12 cellular contexts compared by ENCODE assay signal in the genomic region with DNA sequence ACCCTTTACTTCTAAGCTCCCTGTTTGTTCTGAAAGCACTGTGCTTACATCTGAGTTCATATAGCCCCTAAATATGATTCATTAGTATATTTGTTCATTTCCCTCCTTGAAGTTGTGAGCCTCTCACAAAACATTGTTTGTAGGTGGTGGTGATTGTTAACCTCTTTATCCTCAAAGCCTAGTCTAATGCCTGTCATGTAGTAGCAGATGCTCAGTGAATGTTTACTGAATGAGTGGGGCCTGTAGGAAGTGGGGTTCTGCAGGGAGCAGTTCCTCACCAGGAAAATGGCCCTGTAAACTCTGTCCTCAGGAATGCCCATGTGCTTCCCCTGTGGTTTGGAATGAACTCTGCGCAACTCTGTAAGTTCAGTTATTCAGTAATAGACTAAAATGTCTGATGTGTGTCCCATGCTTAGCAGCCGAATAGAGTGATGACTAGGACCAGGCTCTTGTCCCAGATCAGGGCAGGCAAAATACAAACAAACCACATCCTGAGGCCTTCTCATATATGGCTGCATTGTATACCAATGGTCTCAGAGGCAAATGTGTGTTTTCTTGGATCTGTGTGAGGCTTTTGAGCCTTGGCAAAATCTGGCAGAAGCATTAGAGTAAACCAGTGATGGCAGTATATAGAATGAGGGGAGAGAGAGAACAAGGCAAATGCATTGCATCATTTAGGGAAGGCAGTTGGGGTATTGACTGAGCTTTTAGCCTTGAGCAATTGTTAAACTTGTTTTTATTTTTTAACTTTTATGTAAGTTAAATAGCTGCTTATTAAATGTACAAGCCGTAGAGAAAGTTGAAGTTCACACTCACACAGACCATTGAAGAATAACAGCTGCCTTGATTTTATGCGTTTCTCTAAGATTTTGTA.
DNase-seq lines count a peak whose midpoint lies in the region; ATAC-seq and TF ChIP-seq lines count a peak whose summit lies in the region.
"Had no signal": no experiment of that assay in that cellular context is flagged by ENCODE, and none has a peak within 500 bp of the region (broad histone marks: within the 10 kb centered on the region; RNA-seq: fewer than 3 reads in every experiment).

No MANE protein-coding gene starts in this region.

- POLR2A ChIA-PET in Panc1 (lab: Charles Lee) = no interaction called here
- POLR2A ChIA-PET in CD4-positive, alpha-beta memory T cell (lab: Charles Lee; ENCODE audit: partially characterized antibody) = no interaction called here
- POLR2A ChIA-PET in activated CD8-positive, alpha-beta T cell treated with anti-CD3 and anti-CD28 coated beads, Interleukin-2, amount 10 ng/mL, durations not matched to agents 7 days and 5 days (lab: Charles Lee) = no interaction called here

- ATAC-seq in Panc1 (peak; percentile 67), GM19463 (IDR thresholded peaks at IDR 0.05; ENCODE audit: unreplicated experiment) (no peak)
- ATAC-seq in activated CD8-positive, alpha-beta T cell treated with anti-CD3 and anti-CD28 coated beads, Interleukin-2, amount 10 ng/mL, durations not matched to agents 7 days and 5 days = no peak

- peaks cover 18% of the 10 kb centered on the region for H3K36me3 ChIP-seq in Panc1 (ENCODE audit: control insufficient read depth, insufficient read depth, low read length)
- no peaks in the 10 kb centered on the region for H3K36me3 ChIP-seq in CD4-positive, alpha-beta memory T cell (ENCODE audit: insufficient read depth, low read length)

- no peaks in the 10 kb centered on the region for H3K27me3 ChIP-seq in Panc1 (ENCODE audit: control insufficient read depth, insufficient read depth, low read length)
- H3K27me3 ChIP-seq in CD4-positive, alpha-beta memory T cell (ENCODE audit: insufficient read depth, low read length) = no peaks in the 10 kb centered on the region
- H3K27me3 ChIP-seq: upper lobe of right lung had no signal

- intact Hi-C loops in Panc1 (cut with micrococcal nuclease; ENCODE audit: unreplicated experiment) = no loop called here
- intact Hi-C loops in CD4-positive, alpha-beta memory T cell (cut with micrococcal nuclease) = no loop called here

- H3K36me3 Mint-ChIP-seq in CD4-positive, alpha-beta memory T cell = no peaks in the 10 kb centered on the region
- H3K36me3 Mint-ChIP-seq in activated CD8-positive, alpha-beta T cell treated with anti-CD3 and anti-CD28 coated beads, Interleukin-2, amount 10 ng/mL, durations not matched to agents 7 days and 5 days (ENCODE audit: low read depth) = no peaks in the 10 kb centered on the region

- H3K4me1 ChIP-seq in Panc1 (ENCODE audit: control insufficient read depth, insufficient read depth, low read length) = peaks cover 35% of the 10 kb centered on the region
- H3K4me1 ChIP-seq in CD4-positive, alpha-beta memory T cell (ENCODE audit: insufficient read depth, low read length) = no peaks in the 10 kb centered on the region

- peak overlapping the region; percentile 29; the same call in 1 of the 2 replicates for H3K27ac ChIP-seq in Panc1 (ENCODE audit: low read length)
- no peak overlapping the region for H3K27ac ChIP-seq in CD4-positive, alpha-beta memory T cell (ENCODE audit: low read depth, low read length)
- H3K27ac ChIP-seq: upper lobe of right lung had no signal

- H3K4me3 Mint-ChIP-seq in CD4-positive, alpha-beta memory T cell = no peak overlapping the region
- H3K4me3 Mint-ChIP-seq in activated CD8-positive, alpha-beta T cell treated with anti-CD3 and anti-CD28 coated beads, Interleukin-2, amount 10 ng/mL, durations not matched to agents 7 days and 5 days = no peak overlapping the region
- H3K4me3 Mint-ChIP-seq: T-helper 2 cell treated with Interferon-gamma antibody and Interleukin-4, amounts not matched to agents 5 μg/mL and 100 μg/mL, for 36 hours had no signal

- H3K9me3 ChIP-seq in Panc1 (ENCODE audit: control insufficient read depth, insufficient read depth, low read depth, low read length) = no peaks in the 10 kb centered on the region
- H3K9me3 ChIP-seq in CD4-positive, alpha-beta memory T cell (ENCODE audit: control insufficient read depth in 1 of 2, low read length in 2 of 2) = no peaks in the 10 kb centered on the region
- H3K9me3 ChIP-seq: upper lobe of right lung had no signal

- CTCF ChIA-PET in Panc1 (lab: Charles Lee) = no interaction called here
- CTCF ChIA-PET in CD4-positive, alpha-beta memory T cell (lab: Charles Lee; ENCODE audit: partially characterized antibody) = no interaction called here
- CTCF ChIA-PET in activated CD8-positive, alpha-beta T cell treated with anti-CD3 and anti-CD28 coated beads, Interleukin-2, amount 10 ng/mL, durations not matched to agents 7 days and 5 days (lab: Charles Lee) = no interaction called here

- in situ Hi-C loops in Caki2 (cut with HindIII; ENCODE audit: low pct_unique_long_range_greater_than_20kb, low sequenced_read_pairs) = no loop called here
- in situ Hi-C loops in Panc1 (cut with HindIII; ENCODE audit: low pct_unique_long_range_greater_than_20kb, low sequenced_read_pairs) = no loop called here

- DNase-seq in Caki2 (ENCODE audit: low read depth) (peak; percentile 46), Panc1 (ENCODE audit: low read depth, low spot score) (no peak), epithelial cell of esophagus (ENCODE audit: low read depth) (peak; percentile 72), non-pigmented ciliary epithelial cell (ENCODE audit: low read depth) (peak; percentile 97), NCI-H82 (lab: John Stamatoyannopoulos, UW) (no peak)
- DNase-seq in CD4-positive, alpha-beta memory T cell = no peak
- DNase-seq in activated CD8-positive, alpha-beta T cell treated with anti-CD3 and anti-CD28 coated beads, Interleukin-2, amount 10 ng/mL, durations not matched to agents 7 days and 5 days = no peak
- DNase-seq: activated gamma-delta T cell, NCI-H2081 treated with DMSO at 0.1 percent for 48 hours, upper lobe of right lung had no signal

- TF ChIP-seq CTCF in Panc1 (IDR thresholded peaks at IDR 0.05) (no peak), epithelial cell of esophagus (IDR thresholded peaks at IDR 0.05; ENCODE audit: insufficient read depth, low read depth, low read length, missing control alignments) (no peak)

- H3K9me3 Mint-ChIP-seq in CD4-positive, alpha-beta memory T cell = no peaks in the 10 kb centered on the region
- no peaks in the 10 kb centered on the region for H3K9me3 Mint-ChIP-seq in activated CD8-positive, alpha-beta T cell treated with anti-CD3 and anti-CD28 coated beads, Interleukin-2, amount 10 ng/mL, durations not matched to agents 7 days and 5 days (ENCODE audit: insufficient read depth)
- H3K9me3 Mint-ChIP-seq: T-helper 2 cell treated with Interferon-gamma antibody and Interleukin-4, amounts not matched to agents 5 μg/mL and 100 μg/mL, for 36 hours had no signal

- H3K27me3 Mint-ChIP-seq in CD4-positive, alpha-beta memory T cell = peaks cover under 1 to 2% of the 10 kb centered on the region in 2 donors
- H3K27me3 Mint-ChIP-seq in activated CD8-positive, alpha-beta T cell treated with anti-CD3 and anti-CD28 coated beads, Interleukin-2, amount 10 ng/mL, durations not matched to agents 7 days and 5 days (ENCODE audit: low read depth) = peaks cover 5% of the 10 kb centered on the region

- no peak overlapping the region for H3K27ac Mint-ChIP-seq in CD4-positive, alpha-beta memory T cell
- no peak overlapping the region for H3K27ac Mint-ChIP-seq in activated CD8-positive, alpha-beta T cell treated with anti-CD3 and anti-CD28 coated beads, Interleukin-2, amount 10 ng/mL, durations not matched to agents 7 days and 5 days
- H3K27ac Mint-ChIP-seq: T-helper 2 cell treated with Interferon-gamma antibody and Interleukin-4, amounts not matched to agents 5 μg/mL and 100 μg/mL, for 36 hours had no signal

- H3K4me1 Mint-ChIP-seq in CD4-positive, alpha-beta memory T cell = peaks cover 0 to 2% (median 0%) of the 10 kb centered on the region in 4 donors
- H3K4me1 Mint-ChIP-seq in activated CD8-positive, alpha-beta T cell treated with anti-CD3 and anti-CD28 coated beads, Interleukin-2, amount 10 ng/mL, durations not matched to agents 7 days and 5 days (ENCODE audit: low read depth) = no peaks in the 10 kb centered on the region

- BruUV-seq in Panc1 (replicated peaks; lab: Mats Ljungman, UMichigan) = no TSS peak

- H3K4me3 ChIP-seq in Panc1 (ENCODE audit: low read depth in 2 of 2, low read length in 2 of 2) (no peak overlapping the region), epithelial cell of esophagus (ENCODE audit: low read length) (no peak overlapping the region)
- H3K4me3 ChIP-seq in CD4-positive, alpha-beta memory T cell (ENCODE audit: low read length in 2 of 2) = no peak overlapping the region
- H3K4me3 ChIP-seq: upper lobe of right lung had no signal

Comparison
In these comparisons a context has a peak if more than half of its experiments do, and no peak if none do; other contexts are left out.
1. DNase-seq: peak in Caki2 (single experiment), epithelial cell of esophagus (single experiment) and non-pigmented ciliary epithelial cell (single experiment); none in Panc1 (single experiment), CD4-positive, alpha-beta memory T cell (0 of 5), activated CD8-positive, alpha-beta T cell treated with anti-CD3 and anti-CD28 coated beads, Interleukin-2, amount 10 ng/mL, durations not matched to agents 7 days and 5 days (single experiment) and NCI-H82 (single experiment).